Comparison of ENCODE assay signal across 8 cellular contexts in the genomic region with DNA sequence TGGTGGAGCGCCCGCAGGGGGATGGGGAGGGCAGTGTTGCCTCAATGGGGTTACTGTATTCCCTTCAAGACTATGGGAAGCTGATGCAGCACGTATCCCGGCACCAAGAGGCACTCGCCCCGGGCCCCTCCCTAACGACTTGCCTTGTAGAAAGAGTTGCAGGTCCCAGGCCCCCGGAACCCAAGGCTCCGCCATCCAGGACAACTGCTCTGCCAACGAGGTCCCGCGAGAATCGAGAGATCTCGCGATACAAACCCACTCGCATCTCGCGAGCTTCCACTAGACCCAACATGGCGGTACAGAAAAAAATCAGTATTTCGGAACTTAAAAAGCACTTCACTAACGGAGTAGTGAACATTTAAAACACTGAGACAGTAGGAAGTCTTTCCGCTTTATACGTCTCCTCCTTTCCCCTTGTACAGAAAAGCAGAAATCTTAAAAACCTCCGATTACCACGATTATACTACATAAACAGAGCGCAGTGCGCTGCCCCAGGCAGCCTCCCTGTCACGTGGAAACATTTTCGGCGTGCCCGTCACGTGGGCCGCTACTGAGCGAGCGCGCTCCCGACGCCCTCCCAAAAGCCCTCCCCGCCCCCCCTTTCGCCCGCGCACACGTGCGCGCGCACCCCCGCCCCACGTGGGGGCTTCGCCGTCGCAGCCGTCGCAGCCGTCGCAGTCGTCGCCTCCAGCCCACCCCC. TPM values are rescaled to one million over a fixed set of nuclear protein-coding genes. Genes with fewer than 3 reads are reported as not detected.
DNase-seq lines count a peak whose midpoint lies in the region; ATAC-seq and TF ChIP-seq lines count a peak whose summit lies in the region.

A gene (minus strand): TSS at position 217 of the 700 bp plus-strand sequence. CDS start 49,304 bp downstream, outside the sequence.

- no peaks in the 10 kb centered on the region for H3K9me3 Mint-ChIP-seq in chondrocyte (ENCODE audit: low read depth)

- peak; percentile 77 for ATAC-seq in HG03432 (IDR thresholded peaks at IDR 0.05; ENCODE audit: unreplicated experiment)

- DNase-seq in AML-193 (lab: John Stamatoyannopoulos, UW), result peak; percentile 86 to 91
- DNase-seq in NCI-H510A (lab: John Stamatoyannopoulos, UW), result peak; percentile 92
- peak; percentile 82 to 85 for DNase-seq in activated CD4-positive, alpha-beta T cell treated with anti-CD3 and anti-CD28 coated beads for 24 hours (ENCODE audit: low read depth in 2 of 2)
- peak; percentile 96 for DNase-seq in chondrocyte (ENCODE audit: low spot score)
- DNase-seq in kidney glomerular epithelial cell (lab: John Stamatoyannopoulos, UW), result peak; percentile 90
- peak; percentile 81 to 84 for DNase-seq in stimulated activated CD4-positive, alpha-beta T cell treated with anti-CD3 and anti-CD28 coated beads, Interleukin-1b, Interleukin-23, amount 100 ng/mL, for 1 hour (ENCODE audit: low read depth in 2 of 2)

- H3K27me3 Mint-ChIP-seq in chondrocyte (ENCODE audit: low read depth), result no peaks in the 10 kb centered on the region

- H3K36me3 Mint-ChIP-seq in chondrocyte (ENCODE audit: low read depth), result no peaks in the 10 kb centered on the region

- H3K4me3 Mint-ChIP-seq in chondrocyte (ENCODE audit: unreplicated experiment), result peak within 1 kb of the TSS; percentile 85

- TF ChIP-seq CTCF in chondrocyte (IDR thresholded peaks at IDR 0.05), result no peak

- peaks cover 52% of the 10 kb centered on the region for H3K4me1 Mint-ChIP-seq in chondrocyte (ENCODE audit: low read depth)

- peak; percentile 62 for TF ChIP-seq POLR2A in GM19099 (IDR thresholded peaks at IDR 0.05; ENCODE audit: extremely low read depth, insufficient read length, low read depth)

- peak within 1 kb of the TSS; percentile 99 for H3K27ac Mint-ChIP-seq in chondrocyte (ENCODE audit: unreplicated experiment)

RNA-seq across cellular contexts. Expression of the gene that starts here (rescaled TPM):
- 34.6 to 42.0 TPM (median 41.1 TPM) in 3 replicates for total RNA-seq in chondrocyte

Comparison
In these comparisons a context has a peak if more than half of its experiments do, and no peak if none do; other contexts are left out.
1. Peak in every context shown above with its lines: DNase-seq and ATAC-seq.